1 cellular context compared by ENCODE assay signal in the genomic region with DNA sequence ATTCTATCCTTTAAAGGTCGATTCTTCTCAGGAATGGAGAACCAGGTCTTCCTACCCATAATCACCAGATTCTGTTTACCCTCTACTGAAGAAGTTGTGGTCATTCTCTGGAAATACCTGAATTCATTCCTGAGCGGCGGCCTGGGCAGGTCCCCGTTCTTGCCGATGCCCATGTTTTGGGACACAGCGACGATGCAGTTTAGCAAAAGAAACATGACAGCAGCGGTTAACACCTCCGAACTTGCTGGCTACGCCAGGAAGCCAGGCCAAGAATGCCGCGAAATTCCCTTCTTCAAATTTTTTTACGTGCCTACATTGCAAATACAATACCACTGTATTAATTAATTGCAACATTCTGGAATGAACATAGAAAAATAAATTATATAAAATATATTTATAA.
TF ChIP-seq lines count a peak whose summit lies in the region.

No MANE protein-coding gene starts in this region.

TF ChIP-seq in IMR-90, 13 proteins besides CTCF, POLR2A, EP300 and RAD21:
- TF ChIP-seq RCOR1 (IDR thresholded peaks at IDR 0.05; ENCODE audit: insufficient replicate concordance, low read length): no peak
- TF ChIP-seq, protein P1, sequence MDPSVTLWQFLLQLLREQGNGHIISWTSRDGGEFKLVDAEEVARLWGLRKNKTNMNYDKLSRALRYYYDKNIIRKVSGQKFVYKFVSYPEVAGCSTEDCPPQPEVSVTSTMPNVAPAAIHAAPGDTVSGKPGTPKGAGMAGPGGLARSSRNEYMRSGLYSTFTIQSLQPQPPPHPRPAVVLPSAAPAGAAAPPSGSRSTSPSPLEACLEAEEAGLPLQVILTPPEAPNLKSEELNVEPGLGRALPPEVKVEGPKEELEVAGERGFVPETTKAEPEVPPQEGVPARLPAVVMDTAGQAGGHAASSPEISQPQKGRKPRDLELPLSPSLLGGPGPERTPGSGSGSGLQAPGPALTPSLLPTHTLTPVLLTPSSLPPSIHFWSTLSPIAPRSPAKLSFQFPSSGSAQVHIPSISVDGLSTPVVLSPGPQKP (IDR thresholded peaks at IDR 0.05; ENCODE audit: borderline replicate concordance, low read depth, low read length): no peak
- no peak for TF ChIP-seq MAFK (IDR thresholded peaks at IDR 0.05; ENCODE audit: low read depth, low read length)
- TF ChIP-seq BHLHE40 (IDR thresholded peaks at IDR 0.05; ENCODE audit: low read depth, low read length): no peak
- no peak for TF ChIP-seq SMC3 (IDR thresholded peaks at IDR 0.05; ENCODE audit: low read depth, low read length)
- TF ChIP-seq, protein P2, sequence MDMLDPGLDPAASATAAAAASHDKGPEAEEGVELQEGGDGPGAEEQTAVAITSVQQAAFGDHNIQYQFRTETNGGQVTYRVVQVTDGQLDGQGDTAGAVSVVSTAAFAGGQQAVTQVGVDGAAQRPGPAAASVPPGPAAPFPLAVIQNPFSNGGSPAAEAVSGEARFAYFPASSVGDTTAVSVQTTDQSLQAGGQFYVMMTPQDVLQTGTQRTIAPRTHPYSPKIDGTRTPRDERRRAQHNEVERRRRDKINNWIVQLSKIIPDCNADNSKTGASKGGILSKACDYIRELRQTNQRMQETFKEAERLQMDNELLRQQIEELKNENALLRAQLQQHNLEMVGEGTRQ (IDR thresholded peaks at IDR 0.05; ENCODE audit: low read depth, low read length): no peak
- no peak for TF ChIP-seq CEBPB (IDR thresholded peaks at IDR 0.05; ENCODE audit: low read depth, low read length)
- no peak for TF ChIP-seq RFX5 (IDR thresholded peaks at IDR 0.05; ENCODE audit: low read depth, low read length)
- no peak for TF ChIP-seq MAZ (IDR thresholded peaks at IDR 0.05; ENCODE audit: borderline replicate concordance, low read depth, low read length)
- TF ChIP-seq NFE2L2 (IDR thresholded peaks at IDR 0.05; ENCODE audit: low read depth, low read length): no peak
- no peak for TF ChIP-seq FOS (IDR thresholded peaks at IDR 0.05; ENCODE audit: low read depth, low read length)
- TF ChIP-seq CHD1 (IDR thresholded peaks at IDR 0.05; ENCODE audit: low read depth, low read length): no peak
- no peak for TF ChIP-seq MXI1 (IDR thresholded peaks at IDR 0.05; ENCODE audit: borderline replicate concordance, low read depth, low read length)
TF ChIP-seq in IMR-90: peak in this region for 0.
